Comparison of ENCODE assay signal across 2 cellular contexts in the genomic region with DNA sequence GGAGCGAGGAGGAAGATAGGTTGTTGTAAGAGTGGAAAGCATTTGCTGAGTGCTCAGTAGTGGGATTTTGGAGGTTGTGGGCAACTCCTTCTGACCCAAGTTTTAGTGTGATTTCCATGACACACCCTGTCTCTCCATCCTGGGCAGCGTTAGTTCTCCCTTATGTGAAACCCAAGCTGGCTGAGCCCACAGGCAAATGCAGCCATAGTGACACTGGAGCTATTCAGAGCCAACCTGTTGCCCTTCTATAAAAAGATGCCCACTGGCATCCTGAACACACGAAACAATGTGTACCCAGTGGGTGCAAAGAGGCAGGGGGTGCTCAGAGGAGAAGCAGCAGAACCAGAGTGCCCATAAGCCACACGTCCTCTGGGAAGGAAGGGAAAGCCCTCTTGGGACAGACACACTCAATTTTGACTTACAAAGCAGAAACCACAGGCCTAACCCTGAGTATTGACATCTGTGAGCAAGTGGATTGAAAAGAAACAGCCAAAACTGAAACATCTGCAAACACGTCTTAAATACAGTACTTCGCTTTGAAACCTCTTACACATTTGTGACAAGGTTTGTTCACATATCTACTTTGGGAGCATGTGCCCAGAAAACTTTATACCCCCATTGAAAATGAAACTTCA.
TF ChIP-seq lines count a peak whose summit lies in the region.

No MANE protein-coding gene starts in this region.

TF ChIP-seq in HEK293, 187 proteins besides CTCF, POLR2A, EP300 and RAD21:
- TF ChIP-seq, protein P1, sequence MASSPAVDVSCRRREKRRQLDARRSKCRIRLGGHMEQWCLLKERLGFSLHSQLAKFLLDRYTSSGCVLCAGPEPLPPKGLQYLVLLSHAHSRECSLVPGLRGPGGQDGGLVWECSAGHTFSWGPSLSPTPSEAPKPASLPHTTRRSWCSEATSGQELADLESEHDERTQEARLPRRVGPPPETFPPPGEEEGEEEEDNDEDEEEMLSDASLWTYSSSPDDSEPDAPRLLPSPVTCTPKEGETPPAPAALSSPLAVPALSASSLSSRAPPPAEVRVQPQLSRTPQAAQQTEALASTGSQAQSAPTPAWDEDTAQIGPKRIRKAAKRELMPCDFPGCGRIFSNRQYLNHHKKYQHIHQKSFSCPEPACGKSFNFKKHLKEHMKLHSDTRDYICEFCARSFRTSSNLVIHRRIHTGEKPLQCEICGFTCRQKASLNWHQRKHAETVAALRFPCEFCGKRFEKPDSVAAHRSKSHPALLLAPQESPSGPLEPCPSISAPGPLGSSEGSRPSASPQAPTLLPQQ (tag by site-specific recombination; IDR thresholded peaks at IDR 0.05): no peak
- no peak for TF ChIP-seq ZNF654 (tag by site-specific recombination; IDR thresholded peaks at IDR 0.05; ENCODE audit: low read depth)
- TF ChIP-seq ZNF239 (tag by site-specific recombination; IDR thresholded peaks at IDR 0.05): no peak
- TF ChIP-seq EGR2 (tag by site-specific recombination; IDR thresholded peaks at IDR 0.05; ENCODE audit: low read depth): peak; percentile 33; the same call in 1 of the 2 replicates
- TF ChIP-seq ZEB2 (tag by site-specific recombination; IDR thresholded peaks at IDR 0.05): no peak
- TF ChIP-seq SCRT2 (tag by site-specific recombination; IDR thresholded peaks at IDR 0.05): peak; percentile 81
- no peak for TF ChIP-seq ZNF600 (tag by site-specific recombination; IDR thresholded peaks at IDR 0.05)
- TF ChIP-seq ZNF548 (tag by site-specific recombination; IDR thresholded peaks at IDR 0.05): no peak
- no peak for TF ChIP-seq GLIS2 (tag by site-specific recombination; IDR thresholded peaks at IDR 0.05)
- TF ChIP-seq ZNF175 (tag by site-specific recombination; IDR thresholded peaks at IDR 0.05): no peak
- TF ChIP-seq ZNF324 (tag by site-specific recombination; IDR thresholded peaks at IDR 0.05): no peak
- no peak for TF ChIP-seq SETDB1 (IDR thresholded peaks at IDR 0.05; ENCODE audit: insufficient read length, low read length)
- TF ChIP-seq, protein P2, sequence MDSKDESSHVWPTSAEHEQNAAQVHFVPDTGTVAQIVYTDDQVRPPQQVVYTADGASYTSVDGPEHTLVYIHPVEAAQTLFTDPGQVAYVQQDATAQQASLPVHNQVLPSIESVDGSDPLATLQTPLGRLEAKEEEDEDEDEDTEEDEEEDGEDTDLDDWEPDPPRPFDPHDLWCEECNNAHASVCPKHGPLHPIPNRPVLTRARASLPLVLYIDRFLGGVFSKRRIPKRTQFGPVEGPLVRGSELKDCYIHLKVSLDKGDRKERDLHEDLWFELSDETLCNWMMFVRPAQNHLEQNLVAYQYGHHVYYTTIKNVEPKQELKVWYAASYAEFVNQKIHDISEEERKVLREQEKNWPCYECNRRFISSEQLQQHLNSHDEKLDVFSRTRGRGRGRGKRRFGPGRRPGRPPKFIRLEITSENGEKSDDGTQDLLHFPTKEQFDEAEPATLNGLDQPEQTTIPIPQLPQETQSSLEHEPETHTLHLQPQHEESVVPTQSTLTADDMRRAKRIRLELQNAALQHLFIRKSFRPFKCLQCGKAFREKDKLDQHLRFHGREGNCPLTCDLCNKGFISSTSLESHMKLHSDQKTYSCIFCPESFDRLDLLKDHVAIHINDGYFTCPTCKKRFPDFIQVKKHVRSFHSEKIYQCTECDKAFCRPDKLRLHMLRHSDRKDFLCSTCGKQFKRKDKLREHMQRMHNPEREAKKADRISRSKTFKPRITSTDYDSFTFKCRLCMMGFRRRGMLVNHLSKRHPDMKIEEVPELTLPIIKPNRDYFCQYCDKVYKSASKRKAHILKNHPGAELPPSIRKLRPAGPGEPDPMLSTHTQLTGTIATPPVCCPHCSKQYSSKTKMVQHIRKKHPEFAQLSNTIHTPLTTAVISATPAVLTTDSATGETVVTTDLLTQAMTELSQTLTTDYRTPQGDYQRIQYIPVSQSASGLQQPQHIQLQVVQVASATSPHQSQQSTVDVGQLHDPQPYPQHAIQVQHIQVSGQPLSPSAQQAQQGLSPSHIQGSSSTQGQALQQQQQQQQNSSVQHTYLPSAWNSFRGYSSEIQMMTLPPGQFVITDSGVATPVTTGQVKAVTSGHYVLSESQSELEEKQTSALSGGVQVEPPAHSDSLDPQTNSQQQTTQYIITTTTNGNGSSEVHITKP (tag by site-specific recombination; IDR thresholded peaks at IDR 0.05): no peak
- no peak for TF ChIP-seq ZNF155 (tag by site-specific recombination; IDR thresholded peaks at IDR 0.05)
- no peak for TF ChIP-seq ZNF670 (tag by site-specific recombination; IDR thresholded peaks at IDR 0.05; ENCODE audit: low read depth)
- TF ChIP-seq SCRT1 (tag by site-specific recombination; IDR thresholded peaks at IDR 0.05; ENCODE audit: borderline replicate concordance): 0 out of 2 replicates have a peak, but pooled peaks have one; percentile 29
- TF ChIP-seq ZNF521 (tag by site-specific recombination; IDR thresholded peaks at IDR 0.05): no peak
- no peak for TF ChIP-seq ZNF664 (tag by site-specific recombination; IDR thresholded peaks at IDR 0.05)
- TF ChIP-seq KLF16 (tag by site-specific recombination; IDR thresholded peaks at IDR 0.05): no peak

TF ChIP-seq in SK-N-SH, 30 proteins besides CTCF, POLR2A, EP300 and RAD21 (continued from another document):
- TF ChIP-seq USF1 (IDR thresholded peaks at IDR 0.05; ENCODE audit: borderline replicate concordance, low read depth) (no peak), RXRA (IDR thresholded peaks at IDR 0.05; ENCODE audit: borderline replicate concordance, low read depth) (no peak), TCF12 (IDR thresholded peaks at IDR 0.05) (no peak), FOXM1 (IDR thresholded peaks at IDR 0.05; ENCODE audit: low read depth) (no peak), MEF2A (IDR thresholded peaks at IDR 0.05; ENCODE audit: borderline replicate concordance, low read depth) (no peak), RFX5 (IDR thresholded peaks at IDR 0.05; ENCODE audit: low read length) (no peak), ELF1 (IDR thresholded peaks at IDR 0.05) (no peak), TEAD4 (IDR thresholded peaks at IDR 0.05; ENCODE audit: borderline replicate concordance, insufficient read depth) (no peak), TAF1 (IDR thresholded peaks at IDR 0.05; ENCODE audit: borderline replicate concordance, low read depth, low read length) (no peak), NRF1 (IDR thresholded peaks at IDR 0.05; ENCODE audit: low read depth, low read length) (no peak), GATA2 (CRISPR knock-in tag; IDR thresholded peaks at IDR 0.05) (no peak), FOSL2 (IDR thresholded peaks at IDR 0.05; ENCODE audit: borderline replicate concordance, low read depth) (no peak), CHD2 (IDR thresholded peaks at IDR 0.05; ENCODE audit: low read length, partially characterized antibody) (no peak)
- TF ChIP-seq, protein P3, sequence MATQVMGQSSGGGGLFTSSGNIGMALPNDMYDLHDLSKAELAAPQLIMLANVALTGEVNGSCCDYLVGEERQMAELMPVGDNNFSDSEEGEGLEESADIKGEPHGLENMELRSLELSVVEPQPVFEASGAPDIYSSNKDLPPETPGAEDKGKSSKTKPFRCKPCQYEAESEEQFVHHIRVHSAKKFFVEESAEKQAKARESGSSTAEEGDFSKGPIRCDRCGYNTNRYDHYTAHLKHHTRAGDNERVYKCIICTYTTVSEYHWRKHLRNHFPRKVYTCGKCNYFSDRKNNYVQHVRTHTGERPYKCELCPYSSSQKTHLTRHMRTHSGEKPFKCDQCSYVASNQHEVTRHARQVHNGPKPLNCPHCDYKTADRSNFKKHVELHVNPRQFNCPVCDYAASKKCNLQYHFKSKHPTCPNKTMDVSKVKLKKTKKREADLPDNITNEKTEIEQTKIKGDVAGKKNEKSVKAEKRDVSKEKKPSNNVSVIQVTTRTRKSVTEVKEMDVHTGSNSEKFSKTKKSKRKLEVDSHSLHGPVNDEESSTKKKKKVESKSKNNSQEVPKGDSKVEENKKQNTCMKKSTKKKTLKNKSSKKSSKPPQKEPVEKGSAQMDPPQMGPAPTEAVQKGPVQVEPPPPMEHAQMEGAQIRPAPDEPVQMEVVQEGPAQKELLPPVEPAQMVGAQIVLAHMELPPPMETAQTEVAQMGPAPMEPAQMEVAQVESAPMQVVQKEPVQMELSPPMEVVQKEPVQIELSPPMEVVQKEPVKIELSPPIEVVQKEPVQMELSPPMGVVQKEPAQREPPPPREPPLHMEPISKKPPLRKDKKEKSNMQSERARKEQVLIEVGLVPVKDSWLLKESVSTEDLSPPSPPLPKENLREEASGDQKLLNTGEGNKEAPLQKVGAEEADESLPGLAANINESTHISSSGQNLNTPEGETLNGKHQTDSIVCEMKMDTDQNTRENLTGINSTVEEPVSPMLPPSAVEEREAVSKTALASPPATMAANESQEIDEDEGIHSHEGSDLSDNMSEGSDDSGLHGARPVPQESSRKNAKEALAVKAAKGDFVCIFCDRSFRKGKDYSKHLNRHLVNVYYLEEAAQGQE (IDR thresholded peaks at IDR 0.05; ENCODE audit: low read depth, low read length): no peak
